Comparison of ENCODE assay signal across 10 cellular contexts in the genomic region with DNA sequence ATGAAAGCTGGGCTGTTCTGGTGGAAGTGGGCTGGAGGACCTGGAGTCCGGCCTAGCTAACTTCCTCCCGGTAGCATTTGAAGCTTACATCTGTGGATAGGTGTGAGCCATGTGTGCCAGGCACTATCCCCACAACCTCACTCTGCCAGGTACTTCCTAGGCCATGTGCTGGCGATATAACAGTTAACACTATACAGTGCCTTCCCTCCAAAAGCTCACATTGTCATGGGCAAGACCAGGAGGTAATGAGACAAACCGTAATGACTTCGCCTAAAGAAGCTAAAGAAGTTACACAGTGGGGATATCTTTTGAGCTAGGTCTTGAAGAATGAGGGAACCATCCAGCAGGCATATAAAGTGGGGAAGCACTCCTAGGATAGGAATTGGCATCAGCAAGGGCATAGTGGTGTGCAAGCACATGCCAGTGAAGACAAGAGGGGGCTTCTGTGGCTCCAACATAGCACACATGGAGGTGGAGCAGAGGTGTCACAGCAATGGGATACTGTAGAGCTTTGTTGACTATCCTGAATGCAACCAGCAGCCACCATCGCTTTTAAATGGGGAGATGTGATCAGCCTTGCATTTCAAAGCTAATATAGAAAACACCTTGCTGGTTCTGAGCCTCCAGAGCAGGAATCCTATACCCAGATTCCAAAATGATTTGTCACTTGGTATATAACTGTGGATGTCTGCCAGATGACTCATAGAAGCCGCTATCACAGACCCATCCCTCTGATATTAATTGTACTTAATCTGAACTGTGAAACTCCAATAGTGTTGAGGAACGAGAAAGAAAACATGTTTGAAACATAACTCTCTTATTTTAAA.
A peak's percentile ranks its signal among the peaks of the same experiment; 100 is the strongest.
DNase-seq lines count a peak whose midpoint lies in the region; ATAC-seq and TF ChIP-seq lines count a peak whose summit lies in the region.
"Had no signal": no experiment of that assay in that cellular context is flagged by ENCODE, and none has a peak within 500 bp of the region (broad histone marks: within the 10 kb centered on the region; RNA-seq: fewer than 3 reads in every experiment).

No MANE protein-coding gene starts in this region.

- H3K36me3 ChIP-seq in GM23248 (ENCODE audit: low read depth) (no peaks in the 10 kb centered on the region), gastroesophageal sphincter (no peaks in the 10 kb centered on the region)

- no peak overlapping the region for H3K27ac ChIP-seq in GM23248
- H3K27ac ChIP-seq in gastroesophageal sphincter = no peak overlapping the region

- no peak for TF ChIP-seq POLR2A in gastroesophageal sphincter (IDR thresholded peaks at IDR 0.05)

- DNase-seq in GM23248 (peak; percentile 73), foreskin fibroblast (peak; percentile 53 to 82), renal cortical epithelial cell (ENCODE audit: low read depth) (peak; percentile 93)
- no peak for DNase-seq in stimulated activated CD4-positive, alpha-beta T cell treated with anti-CD3 and anti-CD28 coated beads, Interleukin-1b, Interleukin-23, amount 100 ng/mL, for 48 hours
- DNase-seq: activated T-cell treated with anti-CD3 and anti-CD28 coated beads for 4 hours, MV-4-11 had no signal

- no peaks in the 10 kb centered on the region for H3K9me3 ChIP-seq in GM23248 (ENCODE audit: low read depth)
- no peaks in the 10 kb centered on the region for H3K9me3 ChIP-seq in gastroesophageal sphincter

- no peak overlapping the region for H2AFZ ChIP-seq in GM23248

- no peaks in the 10 kb centered on the region for H4K20me1 ChIP-seq in GM23248 (ENCODE audit: insufficient read depth)

- peak; percentile 93 for ATAC-seq in SK-N-SH treated with all-trans-retinoic acid at 6 μM for 48 hours
- ATAC-seq in HG02852 (IDR thresholded peaks at IDR 0.05; ENCODE audit: unreplicated experiment) = no peak
- ATAC-seq in gastroesophageal sphincter = no peak
- no peak for ATAC-seq in GM21528 (IDR thresholded peaks at IDR 0.05; ENCODE audit: low FRiP score, unreplicated experiment)

- H3F3A ChIP-seq in GM23248 (ENCODE audit: insufficient read depth) = no peaks in the 10 kb centered on the region

- TF ChIP-seq EP300 in gastroesophageal sphincter (IDR thresholded peaks at IDR 0.05) = no peak

- H3K9me2 ChIP-seq in GM23248 (ENCODE audit: insufficient read depth) = no peaks in the 10 kb centered on the region

- H3K4me3 ChIP-seq in GM23248 (no peak overlapping the region), foreskin fibroblast (ENCODE audit: low read depth in 1 of 2, low read length in 2 of 2) (no peak overlapping the region), gastroesophageal sphincter (no peak overlapping the region)

- no peaks in the 10 kb centered on the region for H3K79me2 ChIP-seq in GM23248 (ENCODE audit: insufficient read depth)

- no peak overlapping the region for H3K4me2 ChIP-seq in GM23248 (ENCODE audit: unreplicated experiment)

- 78% methylated on average over 8 of the region's 8 CpGs for WGBS in GM23248 (ENCODE audit: low coverage in 1 of 2, low lambda C conversion rate in 2 of 2, missing lambda C conversion rate in 2 of 2), 2 experiments
- 53 to 65% methylated on average over 3 to 8 of the region's 8 CpGs for WGBS in gastroesophageal sphincter (ENCODE audit: low coverage in 1 of 2), 2 donors

- in situ Hi-C loops in GM23248 (cut with MboI) = no loop called here

- TF ChIP-seq CTCF in foreskin fibroblast (IDR thresholded peaks at IDR 0.05; ENCODE audit: low read depth, low read length) = no peak
- TF ChIP-seq CTCF in gastroesophageal sphincter (IDR thresholded peaks at IDR 0.05) = no peak

- H3K9ac ChIP-seq in GM23248 = no peak overlapping the region

- no peaks in the 10 kb centered on the region for H3K27me3 ChIP-seq in GM23248 (replicated peaks; ENCODE audit: insufficient read depth)
- no peaks in the 10 kb centered on the region for H3K27me3 ChIP-seq in gastroesophageal sphincter

- H3K4me1 ChIP-seq in GM23248 (ENCODE audit: insufficient read depth) = peaks cover 11% of the 10 kb centered on the region
- peaks cover 0 to 7% (median 0%) of the 10 kb centered on the region in 3 donors for H3K4me1 ChIP-seq in gastroesophageal sphincter

TF ChIP-seq in SK-N-SH treated with all-trans-retinoic acid at 6 μM for 48 hours, 23 proteins besides CTCF, POLR2A, EP300 and RAD21:
- TF ChIP-seq ZFP30 (CRISPR knock-in tag; IDR thresholded peaks at IDR 0.05) = no peak
- TF ChIP-seq, protein P1, sequence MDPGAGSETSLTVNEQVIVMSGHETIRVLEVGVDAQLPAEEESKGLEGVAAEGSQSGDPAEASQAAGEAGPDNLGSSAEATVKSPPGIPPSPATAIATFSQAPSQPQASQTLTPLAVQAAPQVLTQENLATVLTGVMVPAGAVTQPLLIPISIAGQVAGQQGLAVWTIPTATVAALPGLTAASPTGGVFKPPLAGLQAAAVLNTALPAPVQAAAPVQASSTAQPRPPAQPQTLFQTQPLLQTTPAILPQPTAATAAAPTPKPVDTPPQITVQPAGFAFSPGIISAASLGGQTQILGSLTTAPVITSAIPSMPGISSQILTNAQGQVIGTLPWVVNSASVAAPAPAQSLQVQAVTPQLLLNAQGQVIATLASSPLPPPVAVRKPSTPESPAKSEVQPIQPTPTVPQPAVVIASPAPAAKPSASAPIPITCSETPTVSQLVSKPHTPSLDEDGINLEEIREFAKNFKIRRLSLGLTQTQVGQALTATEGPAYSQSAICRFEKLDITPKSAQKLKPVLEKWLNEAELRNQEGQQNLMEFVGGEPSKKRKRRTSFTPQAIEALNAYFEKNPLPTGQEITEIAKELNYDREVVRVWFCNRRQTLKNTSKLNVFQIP (CRISPR knock-in tag; IDR thresholded peaks at IDR 0.05; ENCODE audit: borderline replicate concordance, low read depth) = no peak
- no peak for TF ChIP-seq ZNF565 (CRISPR knock-in tag; conservative IDR thresholded peaks at IDR 0.05; ENCODE audit: low read depth)
- no peak for TF ChIP-seq ZNF70 (CRISPR knock-in tag; IDR thresholded peaks at IDR 0.05)
- no peak for TF ChIP-seq ZFP3 (CRISPR knock-in tag; IDR thresholded peaks at IDR 0.05)
- TF ChIP-seq ESRRG (CRISPR knock-in tag; IDR thresholded peaks at IDR 0.05) = no peak
- no peak for TF ChIP-seq ARNTL (CRISPR knock-in tag; IDR thresholded peaks at IDR 0.05; ENCODE audit: borderline replicate concordance, low read depth)
